In the genomic region with DNA sequence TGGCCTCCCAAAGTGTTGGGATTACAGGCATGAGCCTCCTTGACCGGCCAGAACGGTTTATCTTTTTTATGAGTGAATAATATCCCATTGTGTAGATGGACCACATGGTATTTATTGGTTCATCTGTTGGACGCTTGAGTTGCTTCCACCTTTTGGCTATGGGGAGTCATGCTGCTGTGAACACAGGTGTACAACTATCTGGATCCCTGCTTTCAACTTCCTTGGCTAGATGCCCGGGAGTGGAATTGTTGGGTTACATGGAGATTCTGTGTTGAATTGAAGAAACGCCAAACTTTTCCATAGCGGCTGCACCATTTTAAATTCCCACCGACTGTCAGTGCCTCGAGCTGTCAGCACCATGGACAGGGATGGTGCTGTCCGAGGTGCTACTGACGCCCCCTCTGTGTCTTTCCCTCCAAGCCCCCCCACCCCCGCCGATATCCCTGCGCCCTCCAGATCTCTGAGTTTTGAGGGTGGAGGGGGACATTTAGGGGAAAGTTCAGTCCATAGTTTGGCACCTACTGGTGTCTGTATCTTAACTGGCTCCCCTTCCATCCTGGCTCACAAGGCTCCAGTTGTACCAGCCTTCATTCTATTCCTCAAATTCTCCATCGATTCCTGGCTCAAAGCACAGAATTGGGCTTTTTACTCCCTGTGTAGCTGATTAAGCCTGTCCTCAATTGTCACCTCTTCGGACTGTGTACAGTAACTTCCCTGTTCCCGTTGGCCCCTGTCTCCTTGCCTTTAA, we compare ENCODE assay signal across 1 cellular context.
TF ChIP-seq lines count a peak whose summit lies in the region.

No MANE protein-coding gene starts in this region.

TF ChIP-seq in IMR-90, 13 proteins besides CTCF, POLR2A, EP300 and RAD21:
- TF ChIP-seq SMC3 (IDR thresholded peaks at IDR 0.05; ENCODE audit: low read depth, low read length) (no peak), MXI1 (IDR thresholded peaks at IDR 0.05; ENCODE audit: borderline replicate concordance, low read depth, low read length) (0 out of 2 replicates have a peak, but pooled peaks have one; percentile 33)
